9 cellular contexts compared by ENCODE assay signal in genomic region chr20:31604567-31605030, GRCh38. TPM values are rescaled to one million over a fixed set of nuclear protein-coding genes. Genes with fewer than 3 reads are reported as not detected.
A peak's percentile ranks its signal among the peaks of the same experiment; 100 is the strongest.
DNase-seq lines count a peak whose midpoint lies in the region; ATAC-seq and TF ChIP-seq lines count a peak whose summit lies in the region.
"Had no signal": no experiment of that assay in that cellular context is flagged by ENCODE, and none has a peak within 500 bp of the region (broad histone marks: within the 10 kb centered on the region; RNA-seq: fewer than 3 reads in every experiment).

No MANE protein-coding gene starts in this region.

- TF ChIP-seq CTCF in fibroblast of pulmonary artery (IDR thresholded peaks at IDR 0.05; ENCODE audit: low read length, missing control alignments) (no peak), gastrocnemius medialis (IDR thresholded peaks at IDR 0.05 in 4 of 5, conservative IDR thresholded peaks at IDR 0.05 in 1 of 5) (no peak)

- peaks cover 25% of the 10 kb centered on the region for H3K79me2 ChIP-seq in GM23248 (ENCODE audit: insufficient read depth)

- no peak for TF ChIP-seq POLR2A in gastrocnemius medialis (IDR thresholded peaks at IDR 0.05)

- ATAC-seq in gastrocnemius medialis (peak; percentile 16 to 37), GM21528 (IDR thresholded peaks at IDR 0.05; ENCODE audit: low FRiP score, unreplicated experiment) (no peak)

- H3K36me3 ChIP-seq in GM23248 (ENCODE audit: low read depth) (peaks cover 4% of the 10 kb centered on the region; the same call in 1 of the 2 replicates), SJSA1 (peaks cover 28% of the 10 kb centered on the region), gastrocnemius medialis (no peaks in the 10 kb centered on the region)

- peak overlapping the region; percentile 100 for H3K9ac ChIP-seq in GM23248

- DNase-seq in GM23248 (no peak), SJSA1 (ENCODE audit: low read depth in 1 of 2, low spot score in 2 of 2) (no peak), fibroblast of pulmonary artery (ENCODE audit: low read depth) (no peak), gastrocnemius medialis (no peak), EL (no peak), cerebellar nuclear complex (lab: John Stamatoyannopoulos, UW) (no peak)
- DNase-seq in stimulated activated CD4-positive, alpha-beta T cell treated with anti-CD3 and anti-CD28 coated beads, Interleukin-4, amount 100 ng/mL, for 24 hours = no peak

- intact Hi-C loops in gastrocnemius medialis (cut with DNase I; ENCODE audit: low total_unique reads) = loop anchor here (1.0 kb wide), 1 partner anchor 31 kb away; no protein-coding TSS in a partner anchor

- no peak overlapping the region for H2AFZ ChIP-seq in GM23248

- H3K9me3 ChIP-seq in GM23248 (ENCODE audit: low read depth) = no peaks in the 10 kb centered on the region
- no peaks in the 10 kb centered on the region; the same call in 1 of the 2 replicates for H3K9me3 ChIP-seq in SJSA1 (replicated peaks)
- H3K9me3 ChIP-seq in gastrocnemius medialis = no peaks in the 10 kb centered on the region

- H4K20me1 ChIP-seq in GM23248 (ENCODE audit: insufficient read depth) = no peaks in the 10 kb centered on the region

- H3K4me3 ChIP-seq in GM23248 (peak overlapping the region; percentile 98), SJSA1 (peak overlapping the region; percentile 69), fibroblast of pulmonary artery (replicated peaks; ENCODE audit: low read depth, low read length) (peak overlapping the region; percentile 97), gastrocnemius medialis (peak overlapping the region; percentile 72 to 89 (median 78))

- 1% methylated on average over 14 of the region's 14 CpGs for WGBS in GM23248 (ENCODE audit: low coverage in 1 of 2, low lambda C conversion rate in 2 of 2, missing lambda C conversion rate in 2 of 2), 2 experiments

- H3K4me2 ChIP-seq in GM23248 (ENCODE audit: unreplicated experiment) = peak overlapping the region; percentile 98

- H3K27ac ChIP-seq in GM23248 (peak overlapping the region; percentile 100), SJSA1 (peak overlapping the region; percentile 99), gastrocnemius medialis (peak overlapping the region; percentile 84 to 95 (median 92))

- no peaks in the 10 kb centered on the region for H3K9me2 ChIP-seq in GM23248 (ENCODE audit: insufficient read depth)

- H3K27me3 ChIP-seq in GM23248 (replicated peaks; ENCODE audit: insufficient read depth) (no peaks in the 10 kb centered on the region), SJSA1 (replicated peaks) (no peaks in the 10 kb centered on the region), gastrocnemius medialis (no peaks in the 10 kb centered on the region)

- H3F3A ChIP-seq in GM23248 (ENCODE audit: insufficient read depth) = peaks cover 61% of the 10 kb centered on the region

- H3K4me1 ChIP-seq in GM23248 (ENCODE audit: insufficient read depth) (peaks cover 34% of the 10 kb centered on the region), SJSA1 (replicated peaks) (peaks cover 49% of the 10 kb centered on the region), gastrocnemius medialis (peaks cover 0 to 35% of the 10 kb centered on the region in 2 donors)

- in situ Hi-C loops in GM23248 (cut with MboI) = no loop called here
- in situ Hi-C loops in gastrocnemius medialis (cut with MboI; ENCODE audit: low sequenced_read_pairs in 4 of 4) = no loop called here

RNA-seq across cellular contexts. Expression of gene ID1, which starts 0.5 kb away (rescaled TPM):
- 583 and 780 TPM in 2 replicates for total RNA-seq in GM23248 (2014; rRNA removed; shearing (Covaris generic))
- polyA plus RNA-seq in GM23248 (2016; fragmentation: Nextera tagmentation; extraction: Ambion mirVana) = 248 TPM in 2 replicates
- 700 and 729 TPM in 2 replicates for total RNA-seq in SJSA1 (2014; rRNA removed; shearing (Covaris generic))
- total RNA-seq in gastrocnemius medialis = 100 to 1,000 TPM; 115 to 206 (median 148) TPM

RNA-seq across cellular contexts. Expression of gene COX4I2, which starts 33.1 kb away (rescaled TPM):
- total RNA-seq in GM23248 (2014; rRNA removed; shearing (Covaris generic)) = not detected in 2 replicates
- not detected in 2 replicates for polyA plus RNA-seq in GM23248 (2016; fragmentation: Nextera tagmentation; extraction: Ambion mirVana)
- total RNA-seq in SJSA1 (2014; rRNA removed; shearing (Covaris generic)) = not detected in 2 replicates
- 10 to 100 TPM in 1 of 4 donors, 1 to 10 TPM in 3; 3.9 to 10.4 (median 4.3) TPM for total RNA-seq in gastrocnemius medialis
- total RNA-seq: SK-MEL-5 had no signal
